ENCODE assay signal across 14 cellular contexts in genomic region chr22:17831527-17832251, GRCh38. TPM values are rescaled to one million over a fixed set of nuclear protein-coding genes. Genes with fewer than 3 reads are reported as not detected.
DNase-seq lines count a peak whose midpoint lies in the region; ATAC-seq and TF ChIP-seq lines count a peak whose summit lies in the region.
"Had no signal": no experiment of that assay in that cellular context is flagged by ENCODE, and none has a peak within 500 bp of the region (broad histone marks: within the 10 kb centered on the region; RNA-seq: fewer than 3 reads in every experiment).

No MANE protein-coding gene starts in this region.

- peak overlapping the region; percentile 37 to 63 for H3K27ac ChIP-seq in ascending aorta
- peak overlapping the region; percentile 76 to 87 for H3K27ac ChIP-seq in right atrium auricular region

- TF ChIP-seq CTCF in ascending aorta (IDR thresholded peaks at IDR 0.05) (no peak), right atrium auricular region (IDR thresholded peaks at IDR 0.05) (no peak)

- no peaks in the 10 kb centered on the region for H3K9me3 Mint-ChIP-seq in activated T-cell treated with anti-CD3 and anti-CD28 coated beads, Interleukin-2, amount 50 U/mL, for 72 hours
- H3K9me3 Mint-ChIP-seq: activated T-helper 1 cell treated with anti-CD3 and anti-CD28 coated beads, Interleukin-12 subunit alpha, Interleukin-12 subunit beta, Interleukin-2, Interleukin-4 antibody, amounts not matched to agents 30 ng/mL and 10 ng/mL and 1 ng/mL, durations not matched to agents 14 hours and 24 hours and 36 hours; GM23338 had no signal

- H3K4me3 ChIP-seq in ascending aorta (no peak overlapping the region), right atrium auricular region (no peak overlapping the region)
- H3K4me3 ChIP-seq: GM23338, smooth muscle cell had no signal

- H3K4me3 Mint-ChIP-seq in activated T-cell treated with anti-CD3 and anti-CD28 coated beads, Interleukin-2, amount 50 U/mL, for 72 hours: no peak overlapping the region
- H3K4me3 Mint-ChIP-seq: activated T-helper 1 cell treated with anti-CD3 and anti-CD28 coated beads, Interleukin-12 subunit alpha, Interleukin-12 subunit beta, Interleukin-2, Interleukin-4 antibody, amounts not matched to agents 30 ng/mL and 10 ng/mL and 1 ng/mL, durations not matched to agents 14 hours and 24 hours and 36 hours; GM23338 had no signal

- H3K9me3 ChIP-seq in ascending aorta (no peaks in the 10 kb centered on the region), right atrium auricular region (no peaks in the 10 kb centered on the region)

- H3K4me1 ChIP-seq in ascending aorta (peaks cover 10 to 20% of the 10 kb centered on the region in 2 donors), right atrium auricular region (peaks cover 0 to 55% of the 10 kb centered on the region in 2 donors)

- DNase-seq in AG20443 (ENCODE audit: low spot score) (peak; percentile 67), ascending aorta (ENCODE audit: low spot score in 2 of 2) (no peak), right atrium auricular region (ENCODE audit: low spot score) (no peak), sciatic nerve (ENCODE audit: low spot score) (peak; percentile 80), NCI-H2171 treated with DMSO at 0.1 percent for 48 hours (lab: John Stamatoyannopoulos, UW) (no peak), NCI-H226 (no peak)
- DNase-seq in activated T-cell treated with anti-CD3 and anti-CD28 coated beads, Interleukin-2, amount 50 U/mL, for 72 hours: no peak
- DNase-seq: activated CD4-positive, CD25-positive, alpha-beta regulatory T cell treated with anti-CD3 and anti-CD28 coated beads, Interleukin-2, amount 50 U/mL, for 72 hours; Kasumi-1; NCI-H1694 treated with DMSO at 0.1 percent for 48 hours had no signal

- no peaks in the 10 kb centered on the region for H3K27me3 Mint-ChIP-seq in activated T-cell treated with anti-CD3 and anti-CD28 coated beads, Interleukin-2, amount 50 U/mL, for 72 hours (ENCODE audit: low read depth)

- H3K4me1 Mint-ChIP-seq in activated T-cell treated with anti-CD3 and anti-CD28 coated beads, Interleukin-2, amount 50 U/mL, for 72 hours (ENCODE audit: low read depth): no peaks in the 10 kb centered on the region

- H3K36me3 ChIP-seq in ascending aorta (peaks cover 3 to 28% of the 10 kb centered on the region in 2 donors), right atrium auricular region (peaks cover 19% of the 10 kb centered on the region)

- intact Hi-C loops in ascending aorta (cut with DNase I) (loop anchor here (2.0 to 5.0 kb wide), 3 partner anchors 61 to 169 kb away; no protein-coding TSS in a partner anchor), sciatic nerve (cut with DNase I) (loop anchor here (5.0 kb wide), 2 partner anchors 61 to 241 kb away; no protein-coding TSS in a partner anchor)

- H3K27me3 ChIP-seq in ascending aorta: no peaks in the 10 kb centered on the region
- H3K27me3 ChIP-seq in right atrium auricular region: no peaks in the 10 kb centered on the region

- peak; percentile 83 for ATAC-seq in sciatic nerve
- ATAC-seq in GM18517 (IDR thresholded peaks at IDR 0.05; ENCODE audit: unreplicated experiment): no peak
- ATAC-seq in activated T-cell treated with anti-CD3 and anti-CD28 coated beads, Interleukin-2, amount 50 U/mL, for 72 hours (replicated peaks in 1 of 2): no peak
- ATAC-seq: GM23338 had no signal

- H3K36me3 Mint-ChIP-seq in activated T-cell treated with anti-CD3 and anti-CD28 coated beads, Interleukin-2, amount 50 U/mL, for 72 hours (ENCODE audit: insufficient read depth in 2 of 2): peaks cover 0 to 2% of the 10 kb centered on the region in 2 donors

- no peak overlapping the region for H3K27ac Mint-ChIP-seq in activated T-cell treated with anti-CD3 and anti-CD28 coated beads, Interleukin-2, amount 50 U/mL, for 72 hours
- H3K27ac Mint-ChIP-seq: activated T-helper 1 cell treated with anti-CD3 and anti-CD28 coated beads, Interleukin-12 subunit alpha, Interleukin-12 subunit beta, Interleukin-2, Interleukin-4 antibody, amounts not matched to agents 30 ng/mL and 10 ng/mL and 1 ng/mL, durations not matched to agents 14 hours and 24 hours and 36 hours; GM23338 had no signal

RNA-seq across cellular contexts. Expression of gene BID, which starts 57.4 kb away (rescaled TPM):
- total RNA-seq in ascending aorta: 37.5 TPM
- 10 to 100 TPM; 10.5 to 14.1 TPM for total RNA-seq in right atrium auricular region
- 10.6 TPM for total RNA-seq in sciatic nerve
- total RNA-seq in activated T-cell treated with anti-CD3 and anti-CD28 coated beads, Interleukin-2, amount 50 U/mL, for 72 hours: 10 to 100 TPM in 1 of 2 donors, 1 to 10 TPM in 1; 7.7 to 11.6 TPM

Comparison
In these comparisons a context has a peak if more than half of its experiments do, and no peak if none do; other contexts are left out.
1. DNase-seq: peak in AG20443 (single experiment) and sciatic nerve (single experiment); none in ascending aorta (0 of 2), right atrium auricular region (single experiment), NCI-H2171 treated with DMSO at 0.1 percent for 48 hours (single experiment), NCI-H226 (single experiment) and activated T-cell treated with anti-CD3 and anti-CD28 coated beads, Interleukin-2, amount 50 U/mL, for 72 hours (0 of 2).